1 cellular context compared by ENCODE assay signal in the genomic region with DNA sequence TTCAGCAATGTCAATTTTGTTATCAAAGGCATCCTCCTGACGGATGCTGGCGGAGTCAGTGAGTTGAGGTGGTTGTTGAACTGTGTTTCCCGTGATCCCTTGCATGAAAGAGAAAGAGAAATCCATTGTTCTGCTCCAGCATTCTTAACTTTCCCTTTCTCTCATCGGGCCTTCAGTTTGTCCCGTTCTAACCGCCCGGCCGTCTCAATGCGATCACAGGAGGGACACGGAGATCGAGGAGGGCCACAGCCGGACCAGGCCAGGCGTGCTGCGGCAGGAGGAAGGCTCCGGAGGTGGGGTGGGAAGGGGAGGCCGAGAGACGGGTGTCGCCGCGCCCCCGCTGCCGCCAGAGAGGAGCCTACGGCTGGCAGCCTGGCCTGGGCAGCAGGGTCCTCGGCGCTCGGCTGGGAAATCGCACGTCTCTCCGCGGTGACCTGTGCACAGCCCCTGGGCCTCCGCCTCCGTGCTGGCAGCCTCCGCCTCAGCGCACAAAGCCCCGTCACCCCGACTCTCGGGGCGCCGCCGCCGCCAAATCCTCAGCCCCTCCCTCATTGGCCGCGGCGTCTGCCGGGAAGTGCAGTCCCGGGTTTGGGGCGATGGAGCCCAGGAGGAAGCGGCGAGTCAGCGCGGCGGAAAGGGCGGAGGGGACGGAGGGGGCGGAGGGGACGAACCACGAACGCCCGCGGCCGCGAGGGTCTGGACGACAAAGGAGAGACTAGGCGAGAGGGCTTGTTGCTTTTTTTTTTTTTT.
TF ChIP-seq lines count a peak whose summit lies in the region.

No MANE protein-coding gene starts in this region.

TF ChIP-seq in K562, 482 proteins besides CTCF, POLR2A, EP300 and RAD21 (continued from another document and continues in another):
- TF ChIP-seq, protein P1, sequence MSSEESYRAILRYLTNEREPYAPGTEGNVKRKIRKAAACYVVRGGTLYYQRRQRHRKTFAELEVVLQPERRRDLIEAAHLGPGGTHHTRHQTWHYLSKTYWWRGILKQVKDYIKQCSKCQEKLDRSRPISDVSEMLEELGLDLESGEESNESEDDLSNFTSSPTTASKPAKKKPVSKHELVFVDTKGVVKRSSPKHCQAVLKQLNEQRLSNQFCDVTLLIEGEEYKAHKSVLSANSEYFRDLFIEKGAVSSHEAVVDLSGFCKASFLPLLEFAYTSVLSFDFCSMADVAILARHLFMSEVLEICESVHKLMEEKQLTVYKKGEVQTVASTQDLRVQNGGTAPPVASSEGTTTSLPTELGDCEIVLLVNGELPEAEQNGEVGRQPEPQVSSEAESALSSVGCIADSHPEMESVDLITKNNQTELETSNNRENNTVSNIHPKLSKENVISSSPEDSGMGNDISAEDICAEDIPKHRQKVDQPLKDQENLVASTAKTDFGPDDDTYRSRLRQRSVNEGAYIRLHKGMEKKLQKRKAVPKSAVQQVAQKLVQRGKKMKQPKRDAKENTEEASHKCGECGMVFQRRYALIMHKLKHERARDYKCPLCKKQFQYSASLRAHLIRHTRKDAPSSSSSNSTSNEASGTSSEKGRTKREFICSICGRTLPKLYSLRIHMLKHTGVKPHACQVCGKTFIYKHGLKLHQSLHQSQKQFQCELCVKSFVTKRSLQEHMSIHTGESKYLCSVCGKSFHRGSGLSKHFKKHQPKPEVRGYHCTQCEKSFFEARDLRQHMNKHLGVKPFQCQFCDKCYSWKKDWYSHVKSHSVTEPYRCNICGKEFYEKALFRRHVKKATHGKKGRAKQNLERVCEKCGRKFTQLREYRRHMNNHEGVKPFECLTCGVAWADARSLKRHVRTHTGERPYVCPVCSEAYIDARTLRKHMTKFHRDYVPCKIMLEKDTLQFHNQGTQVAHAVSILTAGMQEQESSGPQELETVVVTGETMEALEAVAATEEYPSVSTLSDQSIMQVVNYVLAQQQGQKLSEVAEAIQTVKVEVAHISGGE (CRISPR knock-in tag; IDR thresholded peaks at IDR 0.05) = no peak
- no peak for TF ChIP-seq YY1 (IDR thresholded peaks at IDR 0.05; ENCODE audit: borderline replicate concordance in 1 of 3, control insufficient read depth in 1 of 3, extremely low read depth in 1 of 3, insufficient read depth in 3 of 3, insufficient read length in 1 of 3, insufficient replicate concordance in 2 of 3, low read depth in 1 of 3, low read length in 2 of 3)
- TF ChIP-seq, protein P2, sequence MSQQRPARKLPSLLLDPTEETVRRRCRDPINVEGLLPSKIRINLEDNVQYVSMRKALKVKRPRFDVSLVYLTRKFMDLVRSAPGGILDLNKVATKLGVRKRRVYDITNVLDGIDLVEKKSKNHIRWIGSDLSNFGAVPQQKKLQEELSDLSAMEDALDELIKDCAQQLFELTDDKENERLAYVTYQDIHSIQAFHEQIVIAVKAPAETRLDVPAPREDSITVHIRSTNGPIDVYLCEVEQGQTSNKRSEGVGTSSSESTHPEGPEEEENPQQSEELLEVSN (IDR thresholded peaks at IDR 0.05; ENCODE audit: borderline replicate concordance in 1 of 2, extremely low read depth in 1 of 2, insufficient read depth in 1 of 2, insufficient read length in 1 of 2, low read depth in 1 of 2, low read length in 1 of 2, poor library complexity in 1 of 2, severe bottlenecking in 1 of 2) = peak in 1 of 2 experiments; percentile 18
- TF ChIP-seq, protein P3, sequence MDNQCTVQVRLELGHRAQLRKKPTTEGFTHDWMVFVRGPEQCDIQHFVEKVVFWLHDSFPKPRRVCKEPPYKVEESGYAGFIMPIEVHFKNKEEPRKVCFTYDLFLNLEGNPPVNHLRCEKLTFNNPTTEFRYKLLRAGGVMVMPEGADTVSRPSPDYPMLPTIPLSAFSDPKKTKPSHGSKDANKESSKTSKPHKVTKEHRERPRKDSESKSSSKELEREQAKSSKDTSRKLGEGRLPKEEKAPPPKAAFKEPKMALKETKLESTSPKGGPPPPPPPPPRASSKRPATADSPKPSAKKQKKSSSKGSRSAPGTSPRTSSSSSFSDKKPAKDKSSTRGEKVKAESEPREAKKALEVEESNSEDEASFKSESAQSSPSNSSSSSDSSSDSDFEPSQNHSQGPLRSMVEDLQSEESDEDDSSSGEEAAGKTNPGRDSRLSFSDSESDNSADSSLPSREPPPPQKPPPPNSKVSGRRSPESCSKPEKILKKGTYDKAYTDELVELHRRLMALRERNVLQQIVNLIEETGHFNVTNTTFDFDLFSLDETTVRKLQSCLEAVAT (IDR thresholded peaks at IDR 0.05) = no peak
- TF ChIP-seq, protein P4, sequence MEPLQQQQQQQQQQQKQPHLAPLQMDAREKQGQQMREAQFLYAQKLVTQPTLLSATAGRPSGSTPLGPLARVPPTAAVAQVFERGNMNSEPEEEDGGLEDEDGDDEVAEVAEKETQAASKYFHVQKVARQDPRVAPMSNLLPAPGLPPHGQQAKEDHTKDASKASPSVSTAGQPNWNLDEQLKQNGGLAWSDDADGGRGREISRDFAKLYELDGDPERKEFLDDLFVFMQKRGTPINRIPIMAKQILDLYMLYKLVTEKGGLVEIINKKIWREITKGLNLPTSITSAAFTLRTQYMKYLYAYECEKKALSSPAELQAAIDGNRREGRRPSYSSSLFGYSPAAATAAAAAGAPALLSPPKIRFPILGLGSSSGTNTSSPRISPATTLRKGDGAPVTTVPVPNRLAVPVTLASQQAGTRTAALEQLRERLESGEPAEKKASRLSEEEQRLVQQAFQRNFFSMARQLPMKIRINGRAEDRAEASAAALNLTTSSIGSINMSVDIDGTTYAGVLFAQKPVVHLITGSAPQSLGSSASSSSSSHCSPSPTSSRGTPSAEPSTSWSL (CRISPR knock-in tag; IDR thresholded peaks at IDR 0.05; ENCODE audit: borderline replicate concordance) = no peak
- peak; percentile 82 for TF ChIP-seq POLR2G (IDR thresholded peaks at IDR 0.05; ENCODE audit: low read depth, low read length)
- no peak for TF ChIP-seq RFX5 (IDR thresholded peaks at IDR 0.05; ENCODE audit: low read depth, low read length)
- no peak for TF ChIP-seq SPI1 (IDR thresholded peaks at IDR 0.05; ENCODE audit: borderline replicate concordance, low read depth, low read length)
- no peak for TF ChIP-seq SMAD4 (CRISPR knock-in tag; conservative IDR thresholded peaks at IDR 0.05)
- no peak for TF ChIP-seq ZNF561 (CRISPR knock-in tag; conservative IDR thresholded peaks at IDR 0.05)
- TF ChIP-seq GTF2A2 (tag; IDR thresholded peaks at IDR 0.05) = no peak
- TF ChIP-seq, protein P5, sequence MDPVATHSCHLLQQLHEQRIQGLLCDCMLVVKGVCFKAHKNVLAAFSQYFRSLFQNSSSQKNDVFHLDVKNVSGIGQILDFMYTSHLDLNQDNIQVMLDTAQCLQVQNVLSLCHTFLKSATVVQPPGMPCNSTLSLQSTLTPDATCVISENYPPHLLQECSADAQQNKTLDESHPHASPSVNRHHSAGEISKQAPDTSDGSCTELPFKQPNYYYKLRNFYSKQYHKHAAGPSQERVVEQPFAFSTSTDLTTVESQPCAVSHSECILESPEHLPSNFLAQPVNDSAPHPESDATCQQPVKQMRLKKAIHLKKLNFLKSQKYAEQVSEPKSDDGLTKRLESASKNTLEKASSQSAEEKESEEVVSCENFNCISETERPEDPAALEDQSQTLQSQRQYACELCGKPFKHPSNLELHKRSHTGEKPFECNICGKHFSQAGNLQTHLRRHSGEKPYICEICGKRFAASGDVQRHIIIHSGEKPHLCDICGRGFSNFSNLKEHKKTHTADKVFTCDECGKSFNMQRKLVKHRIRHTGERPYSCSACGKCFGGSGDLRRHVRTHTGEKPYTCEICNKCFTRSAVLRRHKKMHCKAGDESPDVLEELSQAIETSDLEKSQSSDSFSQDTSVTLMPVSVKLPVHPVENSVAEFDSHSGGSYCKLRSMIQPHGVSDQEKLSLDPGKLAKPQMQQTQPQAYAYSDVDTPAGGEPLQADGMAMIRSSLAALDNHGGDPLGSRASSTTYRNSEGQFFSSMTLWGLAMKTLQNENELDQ (CRISPR knock-in tag; IDR thresholded peaks at IDR 0.05; ENCODE audit: borderline replicate concordance) = no peak
- no peak for TF ChIP-seq ZNF830 (CRISPR knock-in tag; IDR thresholded peaks at IDR 0.05)
- TF ChIP-seq RNF2 (IDR thresholded peaks at IDR 0.05) = no peak
- TF ChIP-seq ZNF175 (CRISPR knock-in tag; IDR thresholded peaks at IDR 0.05; ENCODE audit: low read depth) = no peak
- no peak for TF ChIP-seq ZNF324 (CRISPR knock-in tag; IDR thresholded peaks at IDR 0.05)
- TF ChIP-seq, protein P6, sequence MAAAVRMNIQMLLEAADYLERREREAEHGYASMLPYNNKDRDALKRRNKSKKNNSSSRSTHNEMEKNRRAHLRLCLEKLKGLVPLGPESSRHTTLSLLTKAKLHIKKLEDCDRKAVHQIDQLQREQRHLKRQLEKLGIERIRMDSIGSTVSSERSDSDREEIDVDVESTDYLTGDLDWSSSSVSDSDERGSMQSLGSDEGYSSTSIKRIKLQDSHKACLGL (CRISPR knock-in tag; IDR thresholded peaks at IDR 0.05; ENCODE audit: borderline replicate concordance, poor library complexity, severe bottlenecking) = no peak
- TF ChIP-seq, protein P7, sequence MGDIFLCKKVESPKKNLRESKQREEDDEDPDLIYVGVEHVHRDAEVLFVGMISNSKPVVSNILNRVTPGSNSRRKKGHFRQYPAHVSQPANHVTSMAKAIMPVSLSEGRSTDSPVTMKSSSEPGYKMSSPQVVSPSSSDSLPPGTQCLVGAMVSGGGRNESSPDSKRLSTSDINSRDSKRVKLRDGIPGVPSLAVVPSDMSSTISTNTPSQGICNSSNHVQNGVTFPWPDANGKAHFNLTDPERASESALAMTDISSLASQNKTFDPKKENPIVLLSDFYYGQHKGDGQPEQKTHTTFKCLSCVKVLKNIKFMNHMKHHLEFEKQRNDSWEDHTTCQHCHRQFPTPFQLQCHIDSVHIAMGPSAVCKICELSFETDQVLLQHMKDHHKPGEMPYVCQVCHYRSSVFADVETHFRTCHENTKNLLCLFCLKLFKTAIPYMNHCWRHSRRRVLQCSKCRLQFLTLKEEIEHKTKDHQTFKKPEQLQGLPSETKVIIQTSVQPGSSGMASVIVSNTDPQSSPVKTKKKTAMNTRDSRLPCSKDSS (IDR thresholded peaks at IDR 0.05; ENCODE audit: low read depth, partially characterized antibody) = no peak
- TF ChIP-seq KLF13 (tag; IDR thresholded peaks at IDR 0.05; ENCODE audit: borderline replicate concordance, low read depth) = no peak
- no peak for TF ChIP-seq CREM (IDR thresholded peaks at IDR 0.05; ENCODE audit: low read depth)
- TF ChIP-seq, protein P8, sequence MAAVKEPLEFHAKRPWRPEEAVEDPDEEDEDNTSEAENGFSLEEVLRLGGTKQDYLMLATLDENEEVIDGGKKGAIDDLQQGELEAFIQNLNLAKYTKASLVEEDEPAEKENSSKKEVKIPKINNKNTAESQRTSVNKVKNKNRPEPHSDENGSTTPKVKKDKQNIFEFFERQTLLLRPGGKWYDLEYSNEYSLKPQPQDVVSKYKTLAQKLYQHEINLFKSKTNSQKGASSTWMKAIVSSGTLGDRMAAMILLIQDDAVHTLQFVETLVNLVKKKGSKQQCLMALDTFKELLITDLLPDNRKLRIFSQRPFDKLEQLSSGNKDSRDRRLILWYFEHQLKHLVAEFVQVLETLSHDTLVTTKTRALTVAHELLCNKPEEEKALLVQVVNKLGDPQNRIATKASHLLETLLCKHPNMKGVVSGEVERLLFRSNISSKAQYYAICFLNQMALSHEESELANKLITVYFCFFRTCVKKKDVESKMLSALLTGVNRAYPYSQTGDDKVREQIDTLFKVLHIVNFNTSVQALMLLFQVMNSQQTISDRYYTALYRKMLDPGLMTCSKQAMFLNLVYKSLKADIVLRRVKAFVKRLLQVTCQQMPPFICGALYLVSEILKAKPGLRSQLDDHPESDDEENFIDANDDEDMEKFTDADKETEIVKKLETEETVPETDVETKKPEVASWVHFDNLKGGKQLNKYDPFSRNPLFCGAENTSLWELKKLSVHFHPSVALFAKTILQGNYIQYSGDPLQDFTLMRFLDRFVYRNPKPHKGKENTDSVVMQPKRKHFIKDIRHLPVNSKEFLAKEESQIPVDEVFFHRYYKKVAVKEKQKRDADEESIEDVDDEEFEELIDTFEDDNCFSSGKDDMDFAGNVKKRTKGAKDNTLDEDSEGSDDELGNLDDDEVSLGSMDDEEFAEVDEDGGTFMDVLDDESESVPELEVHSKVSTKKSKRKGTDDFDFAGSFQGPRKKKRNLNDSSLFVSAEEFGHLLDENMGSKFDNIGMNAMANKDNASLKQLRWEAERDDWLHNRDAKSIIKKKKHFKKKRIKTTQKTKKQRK (IDR thresholded peaks at IDR 0.05; ENCODE audit: borderline replicate concordance, low read depth, low read length) = no peak
- TF ChIP-seq BMI1 (IDR thresholded peaks at IDR 0.05; ENCODE audit: low read length) = no peak
- TF ChIP-seq NELFE (IDR thresholded peaks at IDR 0.05; ENCODE audit: insufficient read depth, insufficient read length) = no peak
- TF ChIP-seq CHD4 (IDR thresholded peaks at IDR 0.05; ENCODE audit: insufficient read depth, insufficient replicate concordance, low read depth, low read length, poor library complexity, severe bottlenecking) = no peak
- TF ChIP-seq MEF2D (tag; conservative IDR thresholded peaks at IDR 0.05; ENCODE audit: low read depth) = no peak
- no peak for TF ChIP-seq CBX8 (IDR thresholded peaks at IDR 0.05; ENCODE audit: borderline replicate concordance, extremely low read depth, low read depth, low read length, poor library complexity, severe bottlenecking)
- TF ChIP-seq, protein P9, sequence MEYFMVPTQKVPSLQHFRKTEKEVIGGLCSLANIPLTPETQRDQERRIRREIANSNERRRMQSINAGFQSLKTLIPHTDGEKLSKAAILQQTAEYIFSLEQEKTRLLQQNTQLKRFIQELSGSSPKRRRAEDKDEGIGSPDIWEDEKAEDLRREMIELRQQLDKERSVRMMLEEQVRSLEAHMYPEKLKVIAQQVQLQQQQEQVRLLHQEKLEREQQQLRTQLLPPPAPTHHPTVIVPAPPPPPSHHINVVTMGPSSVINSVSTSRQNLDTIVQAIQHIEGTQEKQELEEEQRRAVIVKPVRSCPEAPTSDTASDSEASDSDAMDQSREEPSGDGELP (CRISPR knock-in tag; IDR thresholded peaks at IDR 0.05; ENCODE audit: borderline replicate concordance) = 0 out of 2 replicates have a peak, but pooled peaks have one; percentile 20
- no peak for TF ChIP-seq ZNF217 (CRISPR knock-in tag; IDR thresholded peaks at IDR 0.05)
- TF ChIP-seq SUPT5H (IDR thresholded peaks at IDR 0.05) = 0 out of 2 replicates have a peak, but pooled peaks have one; percentile 17
- TF ChIP-seq, protein P10, sequence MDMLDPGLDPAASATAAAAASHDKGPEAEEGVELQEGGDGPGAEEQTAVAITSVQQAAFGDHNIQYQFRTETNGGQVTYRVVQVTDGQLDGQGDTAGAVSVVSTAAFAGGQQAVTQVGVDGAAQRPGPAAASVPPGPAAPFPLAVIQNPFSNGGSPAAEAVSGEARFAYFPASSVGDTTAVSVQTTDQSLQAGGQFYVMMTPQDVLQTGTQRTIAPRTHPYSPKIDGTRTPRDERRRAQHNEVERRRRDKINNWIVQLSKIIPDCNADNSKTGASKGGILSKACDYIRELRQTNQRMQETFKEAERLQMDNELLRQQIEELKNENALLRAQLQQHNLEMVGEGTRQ (CRISPR knock-in tag; IDR thresholded peaks at IDR 0.05) = no peak
- TF ChIP-seq STAT5A (IDR thresholded peaks at IDR 0.05; ENCODE audit: borderline replicate concordance, low read length) = no peak
- TF ChIP-seq PURB (CRISPR knock-in tag; IDR thresholded peaks at IDR 0.05; ENCODE audit: low read depth) = no peak
- no peak for TF ChIP-seq DNMT1 (IDR thresholded peaks at IDR 0.05)
- TF ChIP-seq, protein P11, sequence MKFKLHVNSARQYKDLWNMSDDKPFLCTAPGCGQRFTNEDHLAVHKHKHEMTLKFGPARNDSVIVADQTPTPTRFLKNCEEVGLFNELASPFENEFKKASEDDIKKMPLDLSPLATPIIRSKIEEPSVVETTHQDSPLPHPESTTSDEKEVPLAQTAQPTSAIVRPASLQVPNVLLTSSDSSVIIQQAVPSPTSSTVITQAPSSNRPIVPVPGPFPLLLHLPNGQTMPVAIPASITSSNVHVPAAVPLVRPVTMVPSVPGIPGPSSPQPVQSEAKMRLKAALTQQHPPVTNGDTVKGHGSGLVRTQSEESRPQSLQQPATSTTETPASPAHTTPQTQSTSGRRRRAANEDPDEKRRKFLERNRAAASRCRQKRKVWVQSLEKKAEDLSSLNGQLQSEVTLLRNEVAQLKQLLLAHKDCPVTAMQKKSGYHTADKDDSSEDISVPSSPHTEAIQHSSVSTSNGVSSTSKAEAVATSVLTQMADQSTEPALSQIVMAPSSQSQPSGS (CRISPR knock-in tag; IDR thresholded peaks at IDR 0.05) = no peak
- no peak for TF ChIP-seq NFIX (CRISPR knock-in tag; IDR thresholded peaks at IDR 0.05; ENCODE audit: low read depth)
